Comparison of ENCODE assay signal across 16 cellular contexts in genomic region chr6:12147557-12148316, GRCh38.
DNase-seq lines count a peak whose midpoint lies in the region; ATAC-seq, FAIRE-seq and TF ChIP-seq lines count a peak whose summit lies in the region.
"Had no signal": no experiment of that assay in that cellular context is flagged by ENCODE, and none has a peak within 500 bp of the region (broad histone marks: within the 10 kb centered on the region; RNA-seq: fewer than 3 reads in every experiment).

No MANE protein-coding gene starts in this region.

- H3K4me1 Mint-ChIP-seq in CD8-positive, alpha-beta memory T cell = peaks cover 3 to 11% (median 7%) of the 10 kb centered on the region in 3 donors
- H3K4me1 Mint-ChIP-seq in endodermal cell (peaks cover 8% of the 10 kb centered on the region), osteocyte (ENCODE audit: unreplicated experiment) (peaks cover 19% of the 10 kb centered on the region)

- no peaks in the 10 kb centered on the region for H3K4me1 ChIP-seq in CD8-positive, alpha-beta memory T cell (ENCODE audit: insufficient read depth, low read length)
- H3K4me1 ChIP-seq in PC-3 (ENCODE audit: insufficient read depth, low read length) (peaks cover 41% of the 10 kb centered on the region), endodermal cell (ENCODE audit: control insufficient read depth, insufficient read depth, low read length) (peaks cover 6% of the 10 kb centered on the region), kidney (ENCODE audit: control insufficient read depth in 1 of 2, insufficient read depth in 1 of 2, low read depth in 1 of 2, low read length in 2 of 2) (no peaks in the 10 kb centered on the region)
- H3K4me1 ChIP-seq: gastroesophageal sphincter had no signal

- peak overlapping the region; percentile 26 for H3K9ac ChIP-seq in PC-3 (ENCODE audit: low read length)
- H3K9ac ChIP-seq in endodermal cell (ENCODE audit: extremely low read depth, low read length, poor library complexity, severe bottlenecking) = no peak overlapping the region
- H3K9ac ChIP-seq in kidney (ENCODE audit: low read length in 2 of 2) = no peak overlapping the region

- CTCF ChIA-PET in CD8-positive, alpha-beta memory T cell (lab: Charles Lee) = no interaction called here
- CTCF ChIA-PET in PC-3 (lab: Charles Lee) = no interaction called here

- no peak overlapping the region for H2AFZ ChIP-seq in PC-3 (ENCODE audit: low read length)

- no peaks in the 10 kb centered on the region for H3K9me3 ChIP-seq in CD8-positive, alpha-beta memory T cell (ENCODE audit: low read length)
- H3K9me3 ChIP-seq in PC-3 (ENCODE audit: low read length) (no peaks in the 10 kb centered on the region), endodermal cell (ENCODE audit: control insufficient read depth, low read length) (no peaks in the 10 kb centered on the region), kidney (ENCODE audit: control insufficient read depth in 1 of 2, low read length in 2 of 2) (no peaks in the 10 kb centered on the region)
- H3K9me3 ChIP-seq: gastroesophageal sphincter, neutrophil had no signal

- H3K27ac Mint-ChIP-seq in CD8-positive, alpha-beta memory T cell = peak overlapping the region in 7 of 8 donors; percentile 1 to 51 (median 16)
- H3K27ac Mint-ChIP-seq in endodermal cell (no peak overlapping the region), osteocyte (ENCODE audit: unreplicated experiment) (peak overlapping the region; percentile 65)

- WGBS in endodermal cell (ENCODE audit: insufficient coverage in 1 of 2, insufficient read length in 1 of 2), 2 experiments = 87 to 100% methylated on average over 2 to 6 of the region's 6 CpGs

- H3K36me3 ChIP-seq in CD8-positive, alpha-beta memory T cell (ENCODE audit: insufficient read depth, low read length) = no peaks in the 10 kb centered on the region
- H3K36me3 ChIP-seq in PC-3 (ENCODE audit: low read depth, low read length) = no peaks in the 10 kb centered on the region
- peaks cover 2% of the 10 kb centered on the region for H3K36me3 ChIP-seq in endodermal cell (ENCODE audit: control insufficient read depth, insufficient read depth, low read length)
- no peaks in the 10 kb centered on the region for H3K36me3 ChIP-seq in kidney (ENCODE audit: control insufficient read depth in 1 of 2, insufficient read depth in 2 of 2, low read length in 2 of 2)
- H3K36me3 ChIP-seq: gastroesophageal sphincter, neutrophil had no signal

- no peaks in the 10 kb centered on the region for H4K20me1 ChIP-seq in PC-3 (ENCODE audit: low read length)

- no peaks in the 10 kb centered on the region for H3K79me2 ChIP-seq in PC-3 (ENCODE audit: low read length)

- H3F3A ChIP-seq in PC-3 (ENCODE audit: low read length, unreplicated experiment) = no peaks in the 10 kb centered on the region

- TF ChIP-seq CTCF in PC-3 (conservative IDR thresholded peaks at IDR 0.05; ENCODE audit: low read depth, low read length) (peak; percentile 50), endodermal cell (conservative IDR thresholded peaks at IDR 0.05) (peak; percentile 52), osteocyte (IDR thresholded peaks at IDR 0.05) (peak; percentile 39), kidney (IDR thresholded peaks at IDR 0.05; ENCODE audit: borderline replicate concordance, extremely low read depth, insufficient read depth) (no peak)

- no peaks in the 10 kb centered on the region for H3K27me3 ChIP-seq in CD8-positive, alpha-beta memory T cell (ENCODE audit: insufficient read depth, low read length, poor library complexity, severe bottlenecking)
- no peaks in the 10 kb centered on the region for H3K27me3 ChIP-seq in PC-3 (ENCODE audit: low read length)
- H3K27me3 ChIP-seq in endodermal cell (ENCODE audit: control insufficient read depth, insufficient read depth, low read length, poor library complexity, severe bottlenecking) = no peaks in the 10 kb centered on the region
- H3K27me3 ChIP-seq: gastroesophageal sphincter, neutrophil had no signal

- no peak overlapping the region for H3K27ac ChIP-seq in CD8-positive, alpha-beta memory T cell (ENCODE audit: low read depth, low read length)
- H3K27ac ChIP-seq in PC-3 (ENCODE audit: low read length) (peak overlapping the region; percentile 75), endodermal cell (ENCODE audit: low read depth, low read length) (no peak overlapping the region), kidney (ENCODE audit: low read depth in 2 of 2, low read length in 2 of 2) (no peak overlapping the region)
- H3K27ac ChIP-seq: gastroesophageal sphincter, neutrophil had no signal

- H3K4me2 ChIP-seq in PC-3 (ENCODE audit: low read length) = peak overlapping the region; percentile 68

- peaks cover 0 to 1% (median 0%) of the 10 kb centered on the region in 3 donors for H3K36me3 Mint-ChIP-seq in CD8-positive, alpha-beta memory T cell
- H3K36me3 Mint-ChIP-seq in endodermal cell (ENCODE audit: low read depth) = peaks cover 9% of the 10 kb centered on the region
- no peaks in the 10 kb centered on the region for H3K36me3 Mint-ChIP-seq in osteocyte (ENCODE audit: unreplicated experiment)

- POLR2A ChIA-PET in CD8-positive, alpha-beta memory T cell (lab: Charles Lee) = no interaction called here
- POLR2A ChIA-PET in PC-3 (lab: Charles Lee; ENCODE audit: unreplicated experiment) = interaction anchor here (0.6 kb wide), 1 partner anchor 534 kb away, joined by 5 read pairs; no protein-coding TSS in a partner anchor

- H3K4me3 ChIP-seq in CD8-positive, alpha-beta memory T cell (ENCODE audit: low read length) = no peak overlapping the region
- H3K4me3 ChIP-seq in PC-3 (ENCODE audit: low read length) = peak overlapping the region; percentile 33; the same call in 1 of the 2 replicates
- no peak overlapping the region for H3K4me3 ChIP-seq in endodermal cell (ENCODE audit: low read length)
- no peak overlapping the region for H3K4me3 ChIP-seq in kidney (ENCODE audit: low read length in 2 of 2)
- H3K4me3 ChIP-seq: gastroesophageal sphincter, K562 had no signal

- H3K9me3 Mint-ChIP-seq in CD8-positive, alpha-beta memory T cell = no peaks in the 10 kb centered on the region
- H3K9me3 Mint-ChIP-seq in endodermal cell (peaks cover 10% of the 10 kb centered on the region), osteocyte (ENCODE audit: unreplicated experiment) (no peaks in the 10 kb centered on the region)

- no peak for DNase-seq in CD8-positive, alpha-beta memory T cell
- DNase-seq in PC-3 = peak; percentile 30
- no peak for DNase-seq in endodermal cell
- DNase-seq in osteocyte (ENCODE audit: extremely low spot score, unreplicated experiment) = no peak
- no peak for DNase-seq in kidney
- no peak for DNase-seq in cerebellar nuclear complex (lab: John Stamatoyannopoulos, UW)
- DNase-seq: activated CD8-positive, alpha-beta memory T cell treated with anti-CD3 and anti-CD28 coated beads, Interleukin-2, amount 50 U/mL, for 48 hours; DMS 273 treated with DMSO at 0.1 percent for 48 hours; NCI-H2171 had no signal

- ATAC-seq in PC-3 (peak; percentile 10), GM21723 (IDR thresholded peaks at IDR 0.05; ENCODE audit: unreplicated experiment) (no peak)
- ATAC-seq: gastroesophageal sphincter, K562, left lobe of liver had no signal

- no peaks in the 10 kb centered on the region for H3K9me2 ChIP-seq in PC-3 (replicated peaks; ENCODE audit: low read length)

- no TSS peak for BruUV-seq in PC-3 (replicated peaks; lab: Mats Ljungman, UMichigan)

- intact Hi-C loops in PC-3 (cut with micrococcal nuclease) (loop anchor here (2.0 to 10.0 kb wide), 3 partner anchors 75 to 563 kb away; no protein-coding TSS in a partner anchor), kidney (cut with DNase I) (no loop called here)

- no peaks in the 10 kb centered on the region for H3K27me3 Mint-ChIP-seq in CD8-positive, alpha-beta memory T cell
- H3K27me3 Mint-ChIP-seq in endodermal cell (ENCODE audit: insufficient read depth) (no peaks in the 10 kb centered on the region), osteocyte (ENCODE audit: unreplicated experiment) (no peaks in the 10 kb centered on the region)

- FAIRE-seq in kidney (lab: Jason Lieb, UNC) = no peak
- FAIRE-seq: bronchial epithelial cell, GM19239, K562 had no signal

- H3K4me3 Mint-ChIP-seq in CD8-positive, alpha-beta memory T cell = no peak overlapping the region
- H3K4me3 Mint-ChIP-seq in endodermal cell (no peak overlapping the region), osteocyte (ENCODE audit: unreplicated experiment) (no peak overlapping the region)
